10 cellular contexts compared by ENCODE assay signal in genomic region chr1:1431845-1432565, GRCh38. TPM values are rescaled to one million over a fixed set of nuclear protein-coding genes. Genes with fewer than 3 reads are reported as not detected.
DNase-seq lines count a peak whose midpoint lies in the region; ATAC-seq, FAIRE-seq and TF ChIP-seq lines count a peak whose summit lies in the region.
"Had no signal": no experiment of that assay in that cellular context is flagged by ENCODE, and none has a peak within 500 bp of the region (broad histone marks: within the 10 kb centered on the region; RNA-seq: fewer than 3 reads in every experiment).

No MANE protein-coding gene starts in this region.

- no peak overlapping the region for H2AFZ ChIP-seq in H9 (ENCODE audit: low read length)
- H2AFZ ChIP-seq in HepG2 (ENCODE audit: low read length): no peak overlapping the region

- H3K23me2 ChIP-seq in H9 (ENCODE audit: insufficient read length, low read depth, low read length, poor library complexity, severe bottlenecking): peaks cover 10% of the 10 kb centered on the region

- no peaks in the 10 kb centered on the region for H3K27me3 Mint-ChIP-seq in H9 (ENCODE audit: low read depth)

- no peak for TF ChIP-seq CTCF in H9 (conservative IDR thresholded peaks at IDR 0.05)
- peak; percentile 21; the same call in 1 of the 2 replicates for TF ChIP-seq CTCF in HepG2 (CRISPR knock-in tag; IDR thresholded peaks at IDR 0.05)
- TF ChIP-seq CTCF in spleen (IDR thresholded peaks at IDR 0.05 in 8 of 11, conservative IDR thresholded peaks at IDR 0.05 in 3 of 11): no peak

- intact Hi-C loops in HepG2 (cut with micrococcal nuclease; ENCODE audit: unreplicated experiment): no loop called here
- intact Hi-C loops in spleen (cut with DNase I; ENCODE audit: low total_unique reads): no loop called here

- H3K9me3 Mint-ChIP-seq in H9: peaks cover 3 to 4% of the 10 kb centered on the region in 2 experiments; a peak in 4 of 5 replicates
- H3K9me3 Mint-ChIP-seq: T-helper 1 cell treated with Interleukin-12 subunit alpha and Interleukin-12 subunit beta and Interleukin-4 antibody, amounts not matched to agents 30 μg/mL and 1 μg/mL, for 36 hours had no signal

- WGBS in H9 (ENCODE audit: extremely low coverage, insufficient read length, low lambda C conversion rate): no CpG with 5 or more reads among the region's 20 CpGs
- 0% methylated on average over 8 of the region's 20 CpGs for WGBS in HepG2 (ENCODE audit: low lambda C conversion rate)
- WGBS in spleen, 5 donors: 56 to 71% (median 63%) methylated on average over 19 to 20 of the region's 20 CpGs

- H3K4me3 Mint-ChIP-seq in H9: peak overlapping the region in 1 of 2 experiments; percentile 20; a peak in 1 of 5 replicates
- H3K4me3 Mint-ChIP-seq: T-helper 1 cell treated with Interleukin-12 subunit alpha and Interleukin-12 subunit beta and Interleukin-4 antibody, amounts not matched to agents 30 μg/mL and 1 μg/mL, for 36 hours had no signal

- no peak overlapping the region for H4K8ac ChIP-seq in H9 (replicated peaks; ENCODE audit: insufficient read length, low read depth, low read length)

- H3K18ac ChIP-seq in H9 (ENCODE audit: insufficient read length, low read depth, low read length): peak overlapping the region; percentile 17

- H3K4me1 Mint-ChIP-seq in H9: peaks cover 31 to 46% of the 10 kb centered on the region in 2 experiments

- no peaks in the 10 kb centered on the region for H3K27me3 ChIP-seq in H9 (ENCODE audit: insufficient read depth, low read length)
- H3K27me3 ChIP-seq in HepG2 (ENCODE audit: control insufficient read depth in 1 of 2, insufficient read depth in 2 of 2, low read length in 2 of 2): no peaks in the 10 kb centered on the region
- H3K27me3 ChIP-seq in spleen (replicated peaks in 1 of 7): peaks cover 0 to 98% (median 36%) of the 10 kb centered on the region in 7 donors

- H3K9me3 ChIP-seq in H9 (ENCODE audit: control insufficient read depth, low read depth, low read length): no peaks in the 10 kb centered on the region
- no peaks in the 10 kb centered on the region for H3K9me3 ChIP-seq in HepG2 (ENCODE audit: low read length)
- H3K9me3 ChIP-seq in spleen: no peaks in the 10 kb centered on the region

- BruUV-seq in HepG2 (replicated peaks; lab: Mats Ljungman, UMichigan): no TSS peak

- H3K36me3 ChIP-seq in HepG2 (replicated peaks in 1 of 2; ENCODE audit: control insufficient read depth in 1 of 2, insufficient read depth in 2 of 2, low read length in 2 of 2) (no peaks in the 10 kb centered on the region), spleen (no peaks in the 10 kb centered on the region)

- peak; percentile 29; the same call in 1 of the 2 replicates for TF ChIP-seq RAD21 in HepG2 (CRISPR knock-in tag; IDR thresholded peaks at IDR 0.05)

- TF ChIP-seq EP300 in HepG2 (IDR thresholded peaks at IDR 0.05; ENCODE audit: low read depth in 2 of 2, low read length in 2 of 2): peak in 1 of 2 experiments; percentile 31; a peak in 1 of 4 replicates
- peak; percentile 11; the same call in 1 of the 2 replicates for TF ChIP-seq EP300 in HepG2 (CRISPR knock-in tag; IDR thresholded peaks at IDR 0.05; ENCODE audit: borderline replicate concordance)

- H3K27ac ChIP-seq in H9 (ENCODE audit: insufficient read length, low read depth, low read length) (no peak overlapping the region), HepG2 (ENCODE audit: extremely low read length, insufficient read depth, low read length) (peak overlapping the region; percentile 94), spleen (peak overlapping the region in 7 of 8 donors; percentile 58 to 82 (median 75))

- H2BK12ac ChIP-seq in H9 (ENCODE audit: insufficient read length, low read depth, low read length): no peak overlapping the region

- H3K27ac Mint-ChIP-seq in H9: peak overlapping the region in 2 of 3 experiments; percentile 79 to 95; a peak in 2 of 7 replicates
- H3K27ac Mint-ChIP-seq: T-helper 1 cell treated with Interleukin-12 subunit alpha and Interleukin-12 subunit beta and Interleukin-4 antibody, amounts not matched to agents 30 μg/mL and 1 μg/mL, for 36 hours had no signal

- H2AK5ac ChIP-seq in H9 (ENCODE audit: insufficient read length, low read length): no peak overlapping the region

- H3K79me2 ChIP-seq in H9 (ENCODE audit: insufficient read depth, low read length): peaks cover 2% of the 10 kb centered on the region; the same call in 1 of the 2 replicates
- peaks cover 21% of the 10 kb centered on the region for H3K79me2 ChIP-seq in HepG2 (ENCODE audit: insufficient read depth, low read length)

- no peak overlapping the region for H2BK20ac ChIP-seq in H9 (ENCODE audit: low read depth, low read length, poor library complexity, severe bottlenecking)

- no peaks in the 10 kb centered on the region for H3K79me1 ChIP-seq in H9 (ENCODE audit: insufficient read depth, low read depth, low read length, poor library complexity, severe bottlenecking)

- CTCF ChIA-PET in HepG2 (lab: Yijun Ruan, JAX; ENCODE audit: low intra/inter-chr PET ratio, low total read pairs): no interaction called here

- H2BK5ac ChIP-seq in H9 (ENCODE audit: insufficient read length, low read length): no peak overlapping the region

- H3K4me1 ChIP-seq in H9 (ENCODE audit: insufficient read depth, low read length): peaks cover 2% of the 10 kb centered on the region; the same call in 1 of the 2 replicates
- peaks cover 48% of the 10 kb centered on the region for H3K4me1 ChIP-seq in HepG2 (ENCODE audit: insufficient read depth, low read length)
- peaks cover 38 to 88% (median 69%) of the 10 kb centered on the region in 6 donors for H3K4me1 ChIP-seq in spleen

- no peak overlapping the region for H3T11ph ChIP-seq in H9 (ENCODE audit: low read length)

- DNase-seq in H9 (no peak), cerebellar cortex (ENCODE audit: low spot score) (peak; percentile 66), HepG2 (ENCODE audit: low spot score) (peak; percentile 87), spleen (peak; percentile 72), DMS153 treated with DMSO at 0.1 percent for 48 hours (lab: John Stamatoyannopoulos, UW; ENCODE audit: unreplicated experiment) (no peak), pons (ENCODE audit: low spot score) (no peak)

- H3K23ac ChIP-seq in H9 (ENCODE audit: insufficient read length, low read depth, low read length): no peak overlapping the region

- H3K9ac ChIP-seq in H9 (ENCODE audit: extremely low read depth, insufficient read length, low read length) (no peak overlapping the region), HepG2 (ENCODE audit: insufficient read depth, low read depth, low read length) (peak overlapping the region; percentile 88)

- H3K14ac ChIP-seq in H9 (ENCODE audit: insufficient read depth, low read length): no peak overlapping the region; the same call in 1 of the 2 replicates

- H4K91ac ChIP-seq in H9 (ENCODE audit: insufficient read length, low read depth, low read length): no peak overlapping the region

- POLR2A ChIA-PET in HepG2 (lab: Yijun Ruan, JAX): interaction anchor here (0.6 to 11.0 kb wide), 14 partner anchors 8 to 127 kb away, joined by 3 to 355 read pairs (median 11); partner anchors contain the start of genes ANKRD65, AURKAIP1, CCNL2 and MRPL20

- no peak overlapping the region for H3K4me2 ChIP-seq in H9 (ENCODE audit: insufficient read depth, insufficient read length, low read length)
- peak overlapping the region; percentile 89 for H3K4me2 ChIP-seq in HepG2 (ENCODE audit: low read depth, low read length)

- ATAC-seq in HepG2 (peak; percentile 68), GM18498 (IDR thresholded peaks at IDR 0.05; ENCODE audit: unreplicated experiment) (no peak), GM21390 (IDR thresholded peaks at IDR 0.05; ENCODE audit: unreplicated experiment) (no peak)

- no peak overlapping the region for H2BK15ac ChIP-seq in H9 (ENCODE audit: low read depth, low read length)

- H2BK120ac ChIP-seq in H9 (ENCODE audit: low read depth, low read length, poor library complexity, severe bottlenecking): no peak overlapping the region

- H3K36me3 Mint-ChIP-seq in H9 (ENCODE audit: insufficient read depth in 1 of 3, low read depth in 3 of 3): peaks cover 3 to 5% (median 4%) of the 10 kb centered on the region in 3 experiments; a peak in 5 of 7 replicates

- H3K4ac ChIP-seq in H9 (ENCODE audit: low read depth, low read length): no peak overlapping the region

- H4K5ac ChIP-seq in H9 (ENCODE audit: insufficient read length, low read depth, low read length): no peak overlapping the region

- FAIRE-seq in HepG2 (lab: Jason Lieb, UNC): peak; percentile 90
- FAIRE-seq: keratinocyte had no signal

- H3K4me3 ChIP-seq in HepG2 (replicated peaks in 1 of 3; ENCODE audit: insufficient read depth in 1 of 3, low read depth in 2 of 3, low read length in 3 of 3) (peak overlapping the region; percentile 72 to 88 (median 79)), spleen (no peak overlapping the region)

- H4K20me1 ChIP-seq in H9 (ENCODE audit: control insufficient read depth, insufficient read depth, insufficient read length): no peaks in the 10 kb centered on the region
- no peaks in the 10 kb centered on the region for H4K20me1 ChIP-seq in HepG2 (ENCODE audit: insufficient read depth, low read length)

- TF ChIP-seq POLR2A in HepG2 (IDR thresholded peaks at IDR 0.05; ENCODE audit: insufficient read depth in 1 of 2, low read depth in 2 of 2, low read length in 2 of 2): peak in 1 of 2 experiments; percentile 64; a peak in 1 of 4 replicates
- no peak for TF ChIP-seq POLR2A in spleen (IDR thresholded peaks at IDR 0.05)

- in situ Hi-C loops in HepG2 (cut with HindIII; ENCODE audit: extremely low pct_ligation_motif_present, low pct_unique_long_range_greater_than_20kb): no loop called here

- H3K56ac ChIP-seq in H9 (ENCODE audit: insufficient read length, low read depth, low read length): no peak overlapping the region

RNA-seq across cellular contexts. Expression of gene VWA1, which starts 3.5 kb away (rescaled TPM):
- total RNA-seq in H9 (2021) (55.6 and 57.1 TPM in 2 replicates), HepG2 (2016; rRNA removed; fragmentation: Illumina TruSeq; extraction: Trizol) (25.1 and 57.5 TPM in 2 replicates), spleen (10 to 100 TPM in 6 of 7 donors, 1 to 10 TPM in 1; 3.9 to 18.0 (median 13.1) TPM)
- 4.5 and 4.7 TPM in 2 replicates for total RNA-seq in HepG2 (2016; cell fraction: cytosol; rRNA removed; fragmentation: Illumina TruSeq; extraction: Trizol; ENCODE audit: low read depth)
- total RNA-seq in HepG2 (2016; cell fraction: insoluble cytoplasmic fraction; rRNA removed; fragmentation: Illumina TruSeq; extraction: Trizol): 23.6 and 57.6 TPM in 2 replicates
- 12.5 and 16.0 TPM in 2 replicates for total RNA-seq in HepG2 (2016; cell fraction: membrane; rRNA removed; fragmentation: Illumina TruSeq; extraction: Trizol)
- 51.4 and 68.6 TPM in 2 replicates for total RNA-seq in HepG2 (2016; cell fraction: nucleus; rRNA removed; fragmentation: Illumina TruSeq; extraction: Trizol)
- polyA plus RNA-seq in HepG2 (2011; rRNA removed) (40.9 and 61.3 TPM in 2 replicates), spleen (10 to 100 TPM in 2 of 3 donors, 1 to 10 TPM in 1; 4.1 to 12.7 (median 11.0) TPM)
- polyA plus RNA-seq in HepG2 (2011; cell fraction: cytosol; rRNA removed): 31.3 and 57.3 TPM in 2 replicates
- 80.8 and 81.7 TPM in 2 replicates for polyA plus RNA-seq in HepG2 (2011; cell fraction: nucleus; rRNA removed)
- 28.6 and 31.7 TPM in 2 replicates for polyA plus RNA-seq in HepG2 (2012)
- 6.7 and 8.2 TPM in 2 replicates for polyA plus RNA-seq in HepG2 (2016; cell fraction: cytosol; fragmentation: Illumina TruSeq; extraction: Trizol; ENCODE audit: low read depth)
- polyA plus RNA-seq in HepG2 (2016; cell fraction: insoluble cytoplasmic fraction; fragmentation: Illumina TruSeq; extraction: Trizol; ENCODE audit: low read depth): 32.1 and 34.9 TPM in 2 replicates
- polyA plus RNA-seq in HepG2 (2016; cell fraction: membrane; fragmentation: Illumina TruSeq; extraction: Trizol; ENCODE audit: low read depth): 16.7 and 17.0 TPM in 2 replicates
- 140 and 151 TPM in 2 replicates for polyA plus RNA-seq in HepG2 (2016; cell fraction: nucleus; fragmentation: Illumina TruSeq; extraction: Trizol; ENCODE audit: insufficient read depth, low read depth)
- polyA minus RNA-seq in HepG2 (2011; rRNA and poly(A)+ RNA removed; ENCODE audit: low replicate concordance): 0.05 and 92.8 TPM in 2 replicates
- 48.6 and 49.4 TPM in 2 replicates for polyA minus RNA-seq in HepG2 (2011; cell fraction: cytosol; rRNA and poly(A)+ RNA removed)
- 12.6 and 15.8 TPM in 2 replicates for polyA minus RNA-seq in HepG2 (2011; cell fraction: nucleus; rRNA and poly(A)+ RNA removed)

RNA-seq across cellular contexts. Expression of gene ANKRD65, which starts 10.9 kb away (rescaled TPM):
- total RNA-seq in H9 (2021) (3.1 and 3.2 TPM in 2 replicates), HepG2 (2016; rRNA removed; fragmentation: Illumina TruSeq; extraction: Trizol) (28.3 and 30.1 TPM in 2 replicates), spleen (1 to 10 TPM in 5 of 7 donors, under 1 TPM in 2; 0.43 to 2.7 (median 1.2) TPM)
- 5.3 and 5.6 TPM in 2 replicates for total RNA-seq in HepG2 (2016; cell fraction: cytosol; rRNA removed; fragmentation: Illumina TruSeq; extraction: Trizol; ENCODE audit: low read depth)
- 28.5 and 29.3 TPM in 2 replicates for total RNA-seq in HepG2 (2016; cell fraction: insoluble cytoplasmic fraction; rRNA removed; fragmentation: Illumina TruSeq; extraction: Trizol)
- total RNA-seq in HepG2 (2016; cell fraction: membrane; rRNA removed; fragmentation: Illumina TruSeq; extraction: Trizol): 16.0 and 16.3 TPM in 2 replicates
- total RNA-seq in HepG2 (2016; cell fraction: nucleus; rRNA removed; fragmentation: Illumina TruSeq; extraction: Trizol): 18.0 and 19.5 TPM in 2 replicates
- polyA plus RNA-seq in HepG2 (2011; rRNA removed) (12.1 and 13.2 TPM in 2 replicates), spleen (1 to 10 TPM; 2.3 to 4.3 (median 3.0) TPM)
- 13.0 and 16.9 TPM in 2 replicates for polyA plus RNA-seq in HepG2 (2011; cell fraction: cytosol; rRNA removed)
- 27.8 and 28.7 TPM in 2 replicates for polyA plus RNA-seq in HepG2 (2011; cell fraction: nucleus; rRNA removed)
- 7.1 and 8.2 TPM in 2 replicates for polyA plus RNA-seq in HepG2 (2012)
- 5.0 TPM in 2 replicates for polyA plus RNA-seq in HepG2 (2016; cell fraction: cytosol; fragmentation: Illumina TruSeq; extraction: Trizol; ENCODE audit: low read depth)
- 30.0 and 31.6 TPM in 2 replicates for polyA plus RNA-seq in HepG2 (2016; cell fraction: insoluble cytoplasmic fraction; fragmentation: Illumina TruSeq; extraction: Trizol; ENCODE audit: low read depth)
- polyA plus RNA-seq in HepG2 (2016; cell fraction: membrane; fragmentation: Illumina TruSeq; extraction: Trizol; ENCODE audit: low read depth): 11.4 and 12.1 TPM in 2 replicates
- 45.0 and 48.7 TPM in 2 replicates for polyA plus RNA-seq in HepG2 (2016; cell fraction: nucleus; fragmentation: Illumina TruSeq; extraction: Trizol; ENCODE audit: insufficient read depth, low read depth)
- polyA minus RNA-seq in HepG2 (2011; rRNA and poly(A)+ RNA removed; ENCODE audit: low replicate concordance): 9.7 TPM in 1 of 2 replicates, not detected in the other
- polyA minus RNA-seq in HepG2 (2011; cell fraction: cytosol; rRNA and poly(A)+ RNA removed): 5.6 and 6.6 TPM in 2 replicates
- 2.6 and 3.6 TPM in 2 replicates for polyA minus RNA-seq in HepG2 (2011; cell fraction: nucleus; rRNA and poly(A)+ RNA removed)

RNA-seq across cellular contexts. Expression of gene ATAD3C, which starts 17.5 kb away (rescaled TPM):
- 7.5 and 7.7 TPM in 2 replicates for total RNA-seq in H9 (2021)
- total RNA-seq in HepG2 (2016; rRNA removed; fragmentation: Illumina TruSeq; extraction: Trizol): 3.2 and 4.7 TPM in 2 replicates
- 2.4 and 4.7 TPM in 2 replicates for total RNA-seq in HepG2 (2016; cell fraction: cytosol; rRNA removed; fragmentation: Illumina TruSeq; extraction: Trizol; ENCODE audit: low read depth)
- 2.7 and 3.3 TPM in 2 replicates for total RNA-seq in HepG2 (2016; cell fraction: insoluble cytoplasmic fraction; rRNA removed; fragmentation: Illumina TruSeq; extraction: Trizol)
- total RNA-seq in HepG2 (2016; cell fraction: membrane; rRNA removed; fragmentation: Illumina TruSeq; extraction: Trizol): 5.4 and 8.1 TPM in 2 replicates
- total RNA-seq in HepG2 (2016; cell fraction: nucleus; rRNA removed; fragmentation: Illumina TruSeq; extraction: Trizol): 1.2 and 2.1 TPM in 2 replicates
- 2.4 and 3.5 TPM in 2 replicates for polyA plus RNA-seq in HepG2 (2011; rRNA removed)
- polyA plus RNA-seq in HepG2 (2011; cell fraction: cytosol; rRNA removed): 3.5 and 3.6 TPM in 2 replicates
- polyA plus RNA-seq in HepG2 (2011; cell fraction: nucleus; rRNA removed): 1.7 and 1.9 TPM in 2 replicates
- 3.2 and 4.4 TPM in 2 replicates for polyA plus RNA-seq in HepG2 (2012)
- polyA plus RNA-seq in HepG2 (2016; cell fraction: cytosol; fragmentation: Illumina TruSeq; extraction: Trizol; ENCODE audit: low read depth): 5.2 and 8.6 TPM in 2 replicates
- 4.6 and 4.8 TPM in 2 replicates for polyA plus RNA-seq in HepG2 (2016; cell fraction: insoluble cytoplasmic fraction; fragmentation: Illumina TruSeq; extraction: Trizol; ENCODE audit: low read depth)
- 8.3 TPM in 2 replicates for polyA plus RNA-seq in HepG2 (2016; cell fraction: membrane; fragmentation: Illumina TruSeq; extraction: Trizol; ENCODE audit: low read depth)
- polyA plus RNA-seq in HepG2 (2016; cell fraction: nucleus; fragmentation: Illumina TruSeq; extraction: Trizol; ENCODE audit: insufficient read depth, low read depth): 1.5 and 1.9 TPM in 2 replicates
- polyA minus RNA-seq in HepG2 (2011; rRNA and poly(A)+ RNA removed; ENCODE audit: low replicate concordance): 0.96 TPM in 1 of 2 replicates, not detected in the other
- polyA minus RNA-seq in HepG2 (2011; cell fraction: cytosol; rRNA and poly(A)+ RNA removed): 0.97 and 2.1 TPM in 2 replicates
- polyA minus RNA-seq in HepG2 (2011; cell fraction: nucleus; rRNA and poly(A)+ RNA removed): 0.39 and 0.75 TPM in 2 replicates
- total RNA-seq in spleen: 1 to 10 TPM in 2 of 7 donors, under 1 TPM in 3, not detected in 2; 0.25 to 3.9 (median 0.57) TPM
- polyA plus RNA-seq in spleen: under 1 TPM; 0.55 to 0.85 (median 0.83) TPM

RNA-seq across cellular contexts. Expression of gene MRPL20, which starts 24.9 kb away (rescaled TPM):
- total RNA-seq in H9 (2021) (156 and 162 TPM in 2 replicates), HepG2 (2016; rRNA removed; fragmentation: Illumina TruSeq; extraction: Trizol) (127 and 175 TPM in 2 replicates), spleen (100 to 1,000 TPM in 3 of 7 donors, 10 to 100 TPM in 4; 67.4 to 144 (median 91.3) TPM)
- total RNA-seq in HepG2 (2016; cell fraction: cytosol; rRNA removed; fragmentation: Illumina TruSeq; extraction: Trizol; ENCODE audit: low read depth): 95.7 and 120 TPM in 2 replicates
- total RNA-seq in HepG2 (2016; cell fraction: insoluble cytoplasmic fraction; rRNA removed; fragmentation: Illumina TruSeq; extraction: Trizol): 134 and 183 TPM in 2 replicates
- 123 and 133 TPM in 2 replicates for total RNA-seq in HepG2 (2016; cell fraction: membrane; rRNA removed; fragmentation: Illumina TruSeq; extraction: Trizol)
- 46.7 and 58.9 TPM in 2 replicates for total RNA-seq in HepG2 (2016; cell fraction: nucleus; rRNA removed; fragmentation: Illumina TruSeq; extraction: Trizol)
- polyA plus RNA-seq in HepG2 (2011; rRNA removed) (59.0 and 59.2 TPM in 2 replicates), spleen (100 to 1,000 TPM; 101 to 168 (median 122) TPM)
- 66.2 and 67.4 TPM in 2 replicates for polyA plus RNA-seq in HepG2 (2011; cell fraction: cytosol; rRNA removed)
- 66.3 and 68.1 TPM in 2 replicates for polyA plus RNA-seq in HepG2 (2011; cell fraction: nucleus; rRNA removed)
- 76.2 and 77.0 TPM in 2 replicates for polyA plus RNA-seq in HepG2 (2012)
- polyA plus RNA-seq in HepG2 (2016; cell fraction: cytosol; fragmentation: Illumina TruSeq; extraction: Trizol; ENCODE audit: low read depth): 118 and 143 TPM in 2 replicates
- 188 and 207 TPM in 2 replicates for polyA plus RNA-seq in HepG2 (2016; cell fraction: insoluble cytoplasmic fraction; fragmentation: Illumina TruSeq; extraction: Trizol; ENCODE audit: low read depth)
- polyA plus RNA-seq in HepG2 (2016; cell fraction: membrane; fragmentation: Illumina TruSeq; extraction: Trizol; ENCODE audit: low read depth): 122 and 127 TPM in 2 replicates
- polyA plus RNA-seq in HepG2 (2016; cell fraction: nucleus; fragmentation: Illumina TruSeq; extraction: Trizol; ENCODE audit: insufficient read depth, low read depth): 127 and 138 TPM in 2 replicates
- polyA minus RNA-seq in HepG2 (2011; rRNA and poly(A)+ RNA removed; ENCODE audit: low replicate concordance): 58.2 and 96.6 TPM in 2 replicates
- polyA minus RNA-seq in HepG2 (2011; cell fraction: cytosol; rRNA and poly(A)+ RNA removed): 26.2 and 30.6 TPM in 2 replicates
- polyA minus RNA-seq in HepG2 (2011; cell fraction: nucleus; rRNA and poly(A)+ RNA removed): 29.2 and 39.5 TPM in 2 replicates

RNA-seq across cellular contexts. Expression of gene CCNL2, which starts 32.9 kb away (rescaled TPM):
- total RNA-seq in H9 (2021) (160 and 173 TPM in 2 replicates), HepG2 (2016; rRNA removed; fragmentation: Illumina TruSeq; extraction: Trizol) (19.6 and 105 TPM in 2 replicates), spleen (100 to 1,000 TPM; 167 to 299 (median 208) TPM)
- 23.1 and 23.2 TPM in 2 replicates for total RNA-seq in HepG2 (2016; cell fraction: cytosol; rRNA removed; fragmentation: Illumina TruSeq; extraction: Trizol; ENCODE audit: low read depth)
- 18.4 and 112 TPM in 2 replicates for total RNA-seq in HepG2 (2016; cell fraction: insoluble cytoplasmic fraction; rRNA removed; fragmentation: Illumina TruSeq; extraction: Trizol)
- 21.7 and 25.3 TPM in 2 replicates for total RNA-seq in HepG2 (2016; cell fraction: membrane; rRNA removed; fragmentation: Illumina TruSeq; extraction: Trizol)
- 252 and 278 TPM in 2 replicates for total RNA-seq in HepG2 (2016; cell fraction: nucleus; rRNA removed; fragmentation: Illumina TruSeq; extraction: Trizol)
- polyA plus RNA-seq in HepG2 (2011; rRNA removed) (340 and 452 TPM in 2 replicates), spleen (100 to 1,000 TPM; 111 to 230 (median 199) TPM)
- polyA plus RNA-seq in HepG2 (2011; cell fraction: cytosol; rRNA removed): 47.9 and 55.8 TPM in 2 replicates
- 3,874 and 4,178 TPM in 2 replicates for polyA plus RNA-seq in HepG2 (2011; cell fraction: nucleus; rRNA removed)
- polyA plus RNA-seq in HepG2 (2012): 208 and 270 TPM in 2 replicates
- 4.2 TPM in 2 replicates for polyA plus RNA-seq in HepG2 (2016; cell fraction: cytosol; fragmentation: Illumina TruSeq; extraction: Trizol; ENCODE audit: low read depth)
- 20.7 and 27.8 TPM in 2 replicates for polyA plus RNA-seq in HepG2 (2016; cell fraction: insoluble cytoplasmic fraction; fragmentation: Illumina TruSeq; extraction: Trizol; ENCODE audit: low read depth)
- polyA plus RNA-seq in HepG2 (2016; cell fraction: membrane; fragmentation: Illumina TruSeq; extraction: Trizol; ENCODE audit: low read depth): 9.4 TPM in 2 replicates
- polyA plus RNA-seq in HepG2 (2016; cell fraction: nucleus; fragmentation: Illumina TruSeq; extraction: Trizol; ENCODE audit: insufficient read depth, low read depth): 821 and 868 TPM in 2 replicates
- polyA minus RNA-seq in HepG2 (2011; rRNA and poly(A)+ RNA removed; ENCODE audit: low replicate concordance): 74.3 and 99.2 TPM in 2 replicates
- polyA minus RNA-seq in HepG2 (2011; cell fraction: cytosol; rRNA and poly(A)+ RNA removed): 17.2 and 18.4 TPM in 2 replicates
- 560 and 630 TPM in 2 replicates for polyA minus RNA-seq in HepG2 (2011; cell fraction: nucleus; rRNA and poly(A)+ RNA removed)

Comparison
In these comparisons a context has a peak if more than half of its experiments do, and no peak if none do; other contexts are left out.
1. DNase-seq: peak in cerebellar cortex (single experiment), HepG2 (single experiment) and spleen (single experiment); none in H9 (single experiment), DMS153 treated with DMSO at 0.1 percent for 48 hours (single experiment) and pons (single experiment).
2. H3K4me3 ChIP-seq: peak in HepG2 (3 of 3); none in spleen (0 of 8).